In genomic region chr6:166998256-166999144, GRCh38 we compare ENCODE assay signal across 8 cellular contexts. TPM values are rescaled to one million over a fixed set of nuclear protein-coding genes. Genes with fewer than 3 reads are reported as not detected.
DNase-seq lines count a peak whose midpoint lies in the region; ATAC-seq and TF ChIP-seq lines count a peak whose summit lies in the region.

No MANE protein-coding gene starts in this region.

- no peaks in the 10 kb centered on the region for H3K9me3 ChIP-seq in right atrium auricular region
- H3K9me3 ChIP-seq in skeletal muscle satellite cell (replicated peaks; ENCODE audit: low read length), result no peaks in the 10 kb centered on the region

- intact Hi-C loops in activated naive CD4-positive, alpha-beta T cell treated with anti-CD3 and anti-CD28 coated beads for 36 hours (cut with micrococcal nuclease), result loop anchor here (1.0 to 5.0 kb wide), 6 partner anchors 47 to 616 kb away; partner anchors contain the start of genes MPC1 and RPS6KA2

- peak; percentile 32 for DNase-seq in M059J (ENCODE audit: low read depth)
- peak; percentile 26 for DNase-seq in activated naive CD4-positive, alpha-beta T cell treated with anti-CD3 and anti-CD28 coated beads for 36 hours
- DNase-seq in right atrium auricular region (ENCODE audit: low spot score), result no peak
- no peak for DNase-seq in NCI-H524 (lab: John Stamatoyannopoulos, UW)
- no peak for DNase-seq in DMS153 treated with DMSO at 0.1 percent for 48 hours (lab: John Stamatoyannopoulos, UW; ENCODE audit: unreplicated experiment)

- peaks cover 26% of the 10 kb centered on the region for H3K4me1 Mint-ChIP-seq in activated naive CD4-positive, alpha-beta T cell treated with anti-CD3 and anti-CD28 coated beads for 36 hours (ENCODE audit: low read depth)

- CTCF ChIA-PET in activated naive CD4-positive, alpha-beta T cell treated with anti-CD3 and anti-CD28 coated beads for 36 hours (lab: Charles Lee), result interaction anchor here (0.9 to 2.5 kb wide), 3 partner anchors 9 to 142 kb away, joined by 4 to 19 read pairs (median 4); no protein-coding TSS in a partner anchor

- H3K36me3 Mint-ChIP-seq in activated naive CD4-positive, alpha-beta T cell treated with anti-CD3 and anti-CD28 coated beads for 36 hours (ENCODE audit: low read depth), result peaks cover 8% of the 10 kb centered on the region

- H3K36me3 ChIP-seq in right atrium auricular region (no peaks in the 10 kb centered on the region), skeletal muscle satellite cell (ENCODE audit: insufficient read depth, low read length) (no peaks in the 10 kb centered on the region)

- H3K27me3 ChIP-seq in right atrium auricular region (no peaks in the 10 kb centered on the region), skeletal muscle satellite cell (ENCODE audit: control insufficient read depth, insufficient read depth, low read length) (no peaks in the 10 kb centered on the region)

- H3K27ac Mint-ChIP-seq in activated naive CD4-positive, alpha-beta T cell treated with anti-CD3 and anti-CD28 coated beads for 36 hours, result no peak overlapping the region

- H3K4me1 ChIP-seq in right atrium auricular region (peaks cover 0 to 25% of the 10 kb centered on the region in 2 donors), skeletal muscle satellite cell (ENCODE audit: control insufficient read depth, insufficient read depth, low read length) (peaks cover 19% of the 10 kb centered on the region)

- no peaks in the 10 kb centered on the region for H3K27me3 Mint-ChIP-seq in activated naive CD4-positive, alpha-beta T cell treated with anti-CD3 and anti-CD28 coated beads for 36 hours (ENCODE audit: low read depth)

- no peaks in the 10 kb centered on the region for H3K9me3 Mint-ChIP-seq in activated naive CD4-positive, alpha-beta T cell treated with anti-CD3 and anti-CD28 coated beads for 36 hours

- peak overlapping the region; percentile 86 for H3K4me3 Mint-ChIP-seq in activated naive CD4-positive, alpha-beta T cell treated with anti-CD3 and anti-CD28 coated beads for 36 hours

- TF ChIP-seq CTCF in GM12875 (IDR thresholded peaks at IDR 0.05; ENCODE audit: borderline replicate concordance, insufficient read depth, low read depth, low read length), result no peak
- no peak for TF ChIP-seq CTCF in right atrium auricular region (IDR thresholded peaks at IDR 0.05)

- peak overlapping the region; percentile 74 for H3K4me3 ChIP-seq in GM12875 (ENCODE audit: low read depth, low read length)
- peak overlapping the region; percentile 78 to 93 for H3K4me3 ChIP-seq in right atrium auricular region
- H3K4me3 ChIP-seq in skeletal muscle satellite cell (ENCODE audit: low read length), result peak overlapping the region; percentile 97

- peak overlapping the region; percentile 85 for H3K9ac ChIP-seq in skeletal muscle satellite cell (ENCODE audit: low read depth, low read length)

- peak overlapping the region; percentile 42 to 77 for H3K27ac ChIP-seq in right atrium auricular region

- peak overlapping the region; percentile 88 for H3K4me2 ChIP-seq in skeletal muscle satellite cell (ENCODE audit: low read length)

- peak; percentile 4 for ATAC-seq in GM21786 (IDR thresholded peaks at IDR 0.05; ENCODE audit: unreplicated experiment)

RNA-seq across cellular contexts. Expression of gene CEP43, which starts 0.7 kb away (rescaled TPM):
- 30.8 and 37.2 TPM in 2 replicates for total RNA-seq in M059J (2014; rRNA removed; shearing (Covaris generic))
- 10 to 100 TPM; 19.6 to 20.3 TPM for total RNA-seq in activated naive CD4-positive, alpha-beta T cell treated with anti-CD3 and anti-CD28 coated beads for 36 hours
- total RNA-seq in right atrium auricular region, result 1 to 10 TPM; 6.7 to 8.8 TPM
- total RNA-seq in skeletal muscle satellite cell (2012; rRNA removed), result 13.9 and 14.4 TPM in 2 replicates

RNA-seq across cellular contexts. Expression of gene RNASET2, which starts 42.1 kb away (rescaled TPM):
- 31.7 and 33.3 TPM in 2 replicates for total RNA-seq in M059J (2014; rRNA removed; shearing (Covaris generic))
- total RNA-seq in activated naive CD4-positive, alpha-beta T cell treated with anti-CD3 and anti-CD28 coated beads for 36 hours, result 10 to 100 TPM; 74.1 to 75.6 TPM
- total RNA-seq in right atrium auricular region, result 10 to 100 TPM; 24.2 to 33.1 TPM
- total RNA-seq in skeletal muscle satellite cell (2012; rRNA removed), result 10.5 and 28.1 TPM in 2 replicates

Comparison
In these comparisons a context has a peak if more than half of its experiments do, and no peak if none do; other contexts are left out.
1. DNase-seq: peak in M059J (single experiment) and activated naive CD4-positive, alpha-beta T cell treated with anti-CD3 and anti-CD28 coated beads for 36 hours (single experiment); none in right atrium auricular region (single experiment), NCI-H524 (0 of 2) and DMS153 treated with DMSO at 0.1 percent for 48 hours (single experiment).
2. Peak in every context shown above with its lines, with median percentiles within 50 percentile points of each other: H3K4me3 ChIP-seq.